Comparison of ENCODE assay signal across 26 cellular contexts in the genomic region with DNA sequence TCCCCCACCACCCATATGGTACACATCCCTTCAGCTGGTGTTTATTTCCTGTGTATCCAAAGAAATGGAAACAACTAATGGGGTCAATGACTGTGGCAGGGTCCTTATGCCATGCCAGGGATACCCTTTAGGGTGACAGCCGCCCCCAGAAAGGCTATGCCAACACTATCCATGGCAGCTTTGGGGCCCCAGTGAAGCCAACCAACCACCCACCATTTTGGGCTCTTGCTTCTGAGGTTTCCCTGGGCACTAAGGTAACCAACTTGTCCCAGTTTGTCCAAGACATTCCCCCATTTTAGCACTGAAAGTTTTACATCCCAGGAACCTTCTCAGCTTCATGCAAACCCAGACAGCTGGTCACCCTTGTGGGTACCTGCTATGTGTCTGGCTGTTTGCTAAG.
"Had no signal": no experiment of that assay in that cellular context is flagged by ENCODE, and none has a peak within 500 bp of the region (broad histone marks: within the 10 kb centered on the region; RNA-seq: fewer than 3 reads in every experiment).

No MANE protein-coding gene starts in this region.

- H3K36me3 ChIP-seq: stomach, suprapubic skin, thoracic aorta, thyroid gland, tibial artery, tibial nerve, transverse colon, upper lobe of left lung, upper lobe of right lung, uterus, vagina had no signal

- H3K9me3 ChIP-seq: stomach, suprapubic skin, testis, thoracic aorta, thyroid gland, tibial artery, tibial nerve, transverse colon, upper lobe of left lung, upper lobe of right lung, uterus, vagina had no signal

- H3K27me3 ChIP-seq: suprapubic skin, testis, thyroid gland, tibial nerve, transverse colon, upper lobe of left lung, upper lobe of right lung, uterus, vagina had no signal

- H3K27ac ChIP-seq: stomach, suprapubic skin, testis, thoracic aorta, thyroid gland, tibial artery, tibial nerve, transverse colon, upper lobe of left lung, upper lobe of right lung, uterus, vagina had no signal

- DNase-seq: stimulated activated CD4-positive, alpha-beta T cell treated with anti-CD3 and anti-CD28 coated beads, Interleukin-2, amount 100 ng/mL, for 48 hours; stimulated activated CD4-positive, alpha-beta T cell treated with anti-CD3 and anti-CD28 coated beads, Interleukin-4, amount 100 ng/mL, for 1 hour; stimulated activated CD4-positive, alpha-beta T cell treated with anti-CD3 and anti-CD28 coated beads, Interleukin-4, amount 100 ng/mL, for 24 hours; stimulated activated CD4-positive, alpha-beta T cell treated with anti-CD3 and anti-CD28 coated beads, Interleukin-4, amount 100 ng/mL, for 4 hours; stimulated activated CD8-positive, alpha-beta memory T cell treated with anti-CD3 and anti-CD28 coated beads, Interleukin-4, amount 100 ng/mL, for 48 hours; stimulated activated naive B cell treated with anti-CD40 and anti-IgM and Interleukin-4, amounts not matched to agents 10 μg/mL and 1 μg/mL and 100 μg/mL, for 72 hours; stimulated activated naive CD4-positive, alpha-beta T cell; stimulated activated naive CD4-positive, alpha-beta T cell treated with Interleukin-2 at 50 U/mL for 16 hours; stimulated activated naive CD8-positive, alpha-beta T cell treated with anti-CD3 and anti-CD28 coated beads, Interleukin-15, amount 100 ng/mL, for 72 hours; stimulated activated naive CD8-positive, alpha-beta T cell treated with anti-CD3 and anti-CD28 coated beads, Interleukin-15, Interleukin-2, amounts not matched to agents 100 U/mL and 50 U/mL, for 24 hours; stomach; substantia nigra; testis; thyroid gland; tibial artery; transverse colon; trophoblast cell; upper lobe of left lung; upper lobe of right lung; uterus had no signal

- ATAC-seq: stimulated activated effector memory CD8-positive, alpha-beta T cell treated with anti-CD3 and anti-CD28 coated beads, Interleukin-12 subunit alpha, Interleukin-12 subunit beta, amount 100 ng/mL, for 72 hours; stimulated activated memory B cell treated with anti-CD40 and anti-IgM and Interleukin-4, amounts not matched to agents 10 μg/mL and 1 μg/mL and 100 μg/mL, for 72 hours; stimulated activated naive B cell treated with anti-CD40 and anti-IgM and Interleukin-4, amounts not matched to agents 10 μg/mL and 1 μg/mL and 100 μg/mL, for 72 hours; stimulated activated naive CD8-positive, alpha-beta T cell treated with anti-CD3 and anti-CD28 coated beads, Interleukin-15, amount 100 ng/mL, for 72 hours; stimulated activated naive CD8-positive, alpha-beta T cell treated with anti-CD3 and anti-CD28 coated beads, Interleukin-15, Interleukin-2, amounts not matched to agents 100 U/mL and 50 U/mL, for 24 hours; upper lobe of right lung had no signal

- H3K4me3 ChIP-seq: stomach, suprapubic skin, thoracic aorta, thyroid gland, tibial artery, tibial nerve, transverse colon, upper lobe of left lung, upper lobe of right lung, uterus, vagina had no signal

- H3K4me1 ChIP-seq: suprapubic skin, testis, thyroid gland, tibial artery, tibial nerve, transverse colon, upper lobe of left lung, upper lobe of right lung, uterus, vagina had no signal
